Comparison of ENCODE assay signal across 8 cellular contexts in genomic region chr9:127568971-127569818, GRCh38. TPM values are rescaled to one million over a fixed set of nuclear protein-coding genes. Genes with fewer than 3 reads are reported as not detected.
A peak's percentile ranks its signal among the peaks of the same experiment; 100 is the strongest.
DNase-seq lines count a peak whose midpoint lies in the region; ATAC-seq and TF ChIP-seq lines count a peak whose summit lies in the region.

No MANE protein-coding gene starts in this region.

- no peaks in the 10 kb centered on the region for H3K9me3 ChIP-seq in colonic mucosa

- H3K4me1 ChIP-seq in colonic mucosa: peaks cover 14% of the 10 kb centered on the region

- H3K27me3 ChIP-seq in colonic mucosa: no peaks in the 10 kb centered on the region

- no peak for TF ChIP-seq CTCF in colonic mucosa (IDR thresholded peaks at IDR 0.05)

- CTCF ChIA-PET in HEK293T (lab: Yijun Ruan, JAX): no interaction called here

- H3K9ac ChIP-seq in colonic mucosa (ENCODE audit: low read depth in 2 of 2, low read length in 2 of 2): peak overlapping the region; percentile 97 to 98

- POLR2A ChIA-PET in HEK293T (lab: Yijun Ruan, JAX): interaction anchor here (0.6 to 1.7 kb wide), 4 partner anchors 10 to 28 kb away, joined by 3 to 5 read pairs (median 3); no protein-coding TSS in a partner anchor

- peak; percentile 85 for DNase-seq in COLO829 (ENCODE audit: low spot score)
- peak; percentile 96 for DNase-seq in HEK293T (ENCODE audit: extremely low spot score)
- peak; percentile 79 for DNase-seq in NCI-H460 (ENCODE audit: extremely low read depth, low read depth)
- peak; percentile 75 for DNase-seq in activated CD4-positive, alpha-beta T cell treated with anti-CD3 and anti-CD28 coated beads, Interleukin-2, amount 50 U/mL, for 1 hour
- DNase-seq in colonic mucosa: peak; percentile 90
- DNase-seq in left lobe of liver (ENCODE audit: low spot score): peak; percentile 78
- peak; percentile 70 to 72 for DNase-seq in stimulated activated CD4-positive, alpha-beta T cell treated with anti-CD3 and anti-CD28 coated beads, Interleukin-2, amount 100 ng/mL, for 48 hours

- intact Hi-C loops in colonic mucosa (cut with DNase I): no loop called here

- ATAC-seq in left lobe of liver (peak; percentile 81), GM21526 (IDR thresholded peaks at IDR 0.05; ENCODE audit: low FRiP score, unreplicated experiment) (no peak)

- peak overlapping the region; percentile 68 for H3K4me3 ChIP-seq in colonic mucosa

- peak overlapping the region; percentile 92 for H3K27ac ChIP-seq in colonic mucosa

- H3K36me3 ChIP-seq in colonic mucosa: no peaks in the 10 kb centered on the region

TF ChIP-seq in HEK293T, 16 proteins besides CTCF, POLR2A, EP300 and RAD21:
- TF ChIP-seq SUZ12 (IDR thresholded peaks at IDR 0.05) (no peak), BHLHE40 (IDR thresholded peaks at IDR 0.05; ENCODE audit: borderline replicate concordance) (no peak), FOXK2 (IDR thresholded peaks at IDR 0.05) (no peak), NFRKB (IDR thresholded peaks at IDR 0.05) (no peak), TARDBP (IDR thresholded peaks at IDR 0.05) (no peak), FOXA1 (IDR thresholded peaks at IDR 0.05) (no peak), ARNT (IDR thresholded peaks at IDR 0.05) (no peak), FOXM1 (IDR thresholded peaks at IDR 0.05; ENCODE audit: borderline replicate concordance) (no peak), ELF4 (IDR thresholded peaks at IDR 0.05) (no peak), SP1 (IDR thresholded peaks at IDR 0.05) (no peak), L3MBTL2 (conservative IDR thresholded peaks at IDR 0.05) (no peak), ZNF384 (IDR thresholded peaks at IDR 0.05) (no peak), LEF1 (IDR thresholded peaks at IDR 0.05; ENCODE audit: borderline replicate concordance) (no peak), HDGF (IDR thresholded peaks at IDR 0.05; ENCODE audit: borderline replicate concordance) (no peak), CTBP1 (IDR thresholded peaks at IDR 0.05; ENCODE audit: borderline replicate concordance) (no peak)
- TF ChIP-seq, protein P1, sequence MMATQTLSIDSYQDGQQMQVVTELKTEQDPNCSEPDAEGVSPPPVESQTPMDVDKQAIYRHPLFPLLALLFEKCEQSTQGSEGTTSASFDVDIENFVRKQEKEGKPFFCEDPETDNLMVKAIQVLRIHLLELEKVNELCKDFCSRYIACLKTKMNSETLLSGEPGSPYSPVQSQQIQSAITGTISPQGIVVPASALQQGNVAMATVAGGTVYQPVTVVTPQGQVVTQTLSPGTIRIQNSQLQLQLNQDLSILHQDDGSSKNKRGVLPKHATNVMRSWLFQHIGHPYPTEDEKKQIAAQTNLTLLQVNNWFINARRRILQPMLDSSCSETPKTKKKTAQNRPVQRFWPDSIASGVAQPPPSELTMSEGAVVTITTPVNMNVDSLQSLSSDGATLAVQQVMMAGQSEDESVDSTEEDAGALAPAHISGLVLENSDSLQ (IDR thresholded peaks at IDR 0.05): no peak

RNA-seq across cellular contexts. Expression of gene STXBP1, which starts 42.9 kb away (rescaled TPM):
- total RNA-seq in NCI-H460 (2014; rRNA removed; shearing (Covaris generic)): 8.4 and 10.2 TPM in 2 replicates
- polyA plus RNA-seq in NCI-H460 (2014; cell fraction: nucleus; rRNA removed): 9.6 and 13.3 TPM in 2 replicates
- 10 to 100 TPM in 1 of 2 donors, 1 to 10 TPM in 1; 8.2 to 15.8 TPM for total RNA-seq in colonic mucosa
- 3.8 TPM for total RNA-seq in left lobe of liver
